Comparison of ENCODE assay signal across 29 cellular contexts in genomic region chr4:54723786-54724185, GRCh38.
"Had no signal": no experiment of that assay in that cellular context is flagged by ENCODE, and none has a peak within 500 bp of the region (broad histone marks: within the 10 kb centered on the region; RNA-seq: fewer than 3 reads in every experiment).

No MANE protein-coding gene starts in this region.

- ATAC-seq: activated CD4-positive, CD25-positive, alpha-beta regulatory T cell treated with anti-CD3 and anti-CD28 coated beads, Interleukin-2, amount 50 U/mL, for 24 hours; activated CD8-positive, alpha-beta T cell treated with anti-CD3 and anti-CD28 coated beads for 36 hours; activated naive CD8-positive, alpha-beta T cell treated with anti-CD3 and anti-CD28 coated beads, Interleukin-2, amount 50 U/mL, for 24 hours; body of pancreas; esophagus mucosa had no signal

- H3K27ac ChIP-seq: adrenal gland, body of pancreas, colonic mucosa, WERI-Rb-1 had no signal

- H3K4me1 ChIP-seq: adrenal gland, body of pancreas, colonic mucosa had no signal

- H3K36me3 ChIP-seq: adrenal gland, cardiac muscle cell, colonic mucosa, WERI-Rb-1 had no signal

- H3K4me3 ChIP-seq: adrenal gland, body of pancreas, cardiac muscle cell, colonic mucosa had no signal

- DNase-seq: activated B cell treated with CpG ODN at 0.5 μM for 24 hours; activated CD4-positive, alpha-beta T cell treated with anti-CD3 and anti-CD28 coated beads for 48 hours; activated CD4-positive, alpha-beta T cell treated with anti-CD3 and anti-CD28 coated beads, Interleukin-2, amount 50 U/mL, for 1 hour; activated CD4-positive, alpha-beta T cell treated with anti-CD3 and anti-CD28 coated beads, Interleukin-2, amount 50 U/mL, for 48 hours; activated CD8-positive, alpha-beta memory T cell treated with anti-CD3 and anti-CD28 coated beads for 24 hours; activated CD8-positive, alpha-beta T cell treated with anti-CD3 and anti-CD28 coated beads for 36 hours; activated effector memory CD4-positive, alpha-beta T cell treated with anti-CD3 and anti-CD28 coated beads, Interleukin-2, amount 50 U/mL, for 16 hours; activated naive CD4-positive, alpha-beta T cell treated with anti-CD3 and anti-CD28 coated beads for 36 hours; activated naive CD8-positive, alpha-beta T cell treated with anti-CD3 and anti-CD28 coated beads for 36 hours; activated naive CD8-positive, alpha-beta T cell treated with anti-CD3 and anti-CD28 coated beads, Interleukin-2, amount 50 U/mL, for 24 hours; activated T-cell treated with anti-CD3 and anti-CD28 coated beads, Interleukin-2, amount 50 U/mL, for 1 hour; activated T-cell treated with anti-CD3 and anti-CD28 coated beads, Interleukin-2, amount 50 U/mL, for 48 hours; adrenal gland; amygdala; aorta; body of pancreas; central memory CD4-positive, alpha-beta T cell; cerebellar nuclear complex; colonic mucosa; effector CD8-positive, alpha-beta T cell; endodermal cell; foreskin fibroblast; head of caudate nucleus; hippocampal formation; T1000; WERI-Rb-1 had no signal

- H3K27me3 ChIP-seq: adrenal gland, body of pancreas, cardiac muscle cell, colonic mucosa had no signal

- H3K9me3 ChIP-seq: adrenal gland, body of pancreas, colonic mucosa had no signal
